ENCODE assay signal across 16 cellular contexts in genomic region chr4:100778431-100778830, GRCh38.
DNase-seq lines count a peak whose midpoint lies in the region; ATAC-seq, FAIRE-seq and TF ChIP-seq lines count a peak whose summit lies in the region.
"Had no signal": no experiment of that assay in that cellular context is flagged by ENCODE, and none has a peak within 500 bp of the region (broad histone marks: within the 10 kb centered on the region; RNA-seq: fewer than 3 reads in every experiment).

No MANE protein-coding gene starts in this region.

- no peak overlapping the region for H3K27ac ChIP-seq in A673 (ENCODE audit: low read depth, low read length, poor library complexity, severe bottlenecking)
- H3K27ac ChIP-seq in testis: no peak overlapping the region
- no peak overlapping the region for H3K27ac ChIP-seq in tibial artery
- H3K27ac ChIP-seq: A549, BLaER1 had no signal

- POLR2A ChIA-PET in A673 (lab: Charles Lee; ENCODE audit: low non-redundant PET): no interaction called here

- no TSS peak for BruUV-seq in A673 (replicated peaks; lab: Mats Ljungman, UMichigan)

- intact Hi-C loops in A673 (cut with micrococcal nuclease; ENCODE audit: unreplicated experiment) (no loop called here), testis (cut with DNase I; ENCODE audit: low total_unique reads) (no loop called here), tibial artery (cut with DNase I; ENCODE audit: low total_unique reads) (no loop called here)

- no peak for TF ChIP-seq POLR2A in testis (IDR thresholded peaks at IDR 0.05)

- no peak for ATAC-seq in HG02763 (IDR thresholded peaks at IDR 0.05; ENCODE audit: unreplicated experiment)
- ATAC-seq: A549, GM12878, GM23338 had no signal

- H3K4me1 ChIP-seq in A673 (ENCODE audit: insufficient read depth, low read length, poor library complexity, severe bottlenecking) (no peaks in the 10 kb centered on the region), testis (no peaks in the 10 kb centered on the region), tibial artery (no peaks in the 10 kb centered on the region)
- H3K4me1 ChIP-seq: A549, BLaER1 had no signal

- no peak for TF ChIP-seq CTCF in A673 (conservative IDR thresholded peaks at IDR 0.05; ENCODE audit: low read depth, low read length)
- no peak for TF ChIP-seq CTCF in bronchial epithelial cell (IDR thresholded peaks at IDR 0.05; ENCODE audit: insufficient read depth, low read length, severe bottlenecking)
- TF ChIP-seq CTCF in testis (IDR thresholded peaks at IDR 0.05): no peak
- no peak for TF ChIP-seq CTCF in tibial artery (IDR thresholded peaks at IDR 0.05)

- H3K4me3 ChIP-seq in A673 (ENCODE audit: low read depth, low read length, poor library complexity, severe bottlenecking): no peak overlapping the region
- H3K4me3 ChIP-seq in bronchial epithelial cell (ENCODE audit: low read depth, low read length): no peak overlapping the region
- no peak overlapping the region for H3K4me3 ChIP-seq in testis
- no peak overlapping the region for H3K4me3 ChIP-seq in tibial artery
- H3K4me3 ChIP-seq: A549, BLaER1, GM12878, GM23338 had no signal

- peak; percentile 23 for FAIRE-seq in bronchial epithelial cell (lab: Jason Lieb, UNC)
- FAIRE-seq: A549 had no signal

- CTCF ChIA-PET in A673 (lab: Charles Lee): no interaction called here

- H3K36me3 ChIP-seq in A673 (ENCODE audit: insufficient read depth, low read length, poor library complexity, severe bottlenecking) (no peaks in the 10 kb centered on the region), bronchial epithelial cell (ENCODE audit: control insufficient read depth, insufficient read depth, low read length) (no peaks in the 10 kb centered on the region), testis (ENCODE audit: low read depth, missing control alignments) (no peaks in the 10 kb centered on the region), tibial artery (no peaks in the 10 kb centered on the region)
- H3K36me3 ChIP-seq: BLaER1 had no signal

- no peaks in the 10 kb centered on the region for H3K27me3 ChIP-seq in A673 (replicated peaks; ENCODE audit: insufficient read depth, low read depth, low read length, poor library complexity)
- no peaks in the 10 kb centered on the region for H3K27me3 ChIP-seq in bronchial epithelial cell (ENCODE audit: control insufficient read depth, insufficient read depth, low read length)
- H3K27me3 ChIP-seq in testis: no peaks in the 10 kb centered on the region
- no peaks in the 10 kb centered on the region for H3K27me3 ChIP-seq in tibial artery
- H3K27me3 ChIP-seq: BLaER1 had no signal

- H3K9me3 ChIP-seq in A673 (ENCODE audit: low read depth, low read length, poor library complexity, severe bottlenecking) (no peaks in the 10 kb centered on the region), testis (no peaks in the 10 kb centered on the region), tibial artery (peaks cover 0 to 11% (median 0%) of the 10 kb centered on the region in 3 donors)
- H3K9me3 ChIP-seq: A549 had no signal

- 61 to 71% methylated on average over 5 of the region's 5 CpGs for WGBS in testis, 2 donors

- DNase-seq in A673 (ENCODE audit: low spot score) (peak; percentile 5), MV-4-11 (lab: John Stamatoyannopoulos, UW) (peak; percentile 62), bronchial epithelial cell (ENCODE audit: low read depth) (no peak), testis (peak; percentile 29), tibial artery (no peak), NCI-H526 (lab: John Stamatoyannopoulos, UW) (no peak)
- DNase-seq: Calu3; CD4-positive, CD25-positive, alpha-beta regulatory T cell; DMS79; H7; IMR-90 had no signal

Comparison
In these comparisons a context has a peak if more than half of its experiments do, and no peak if none do; other contexts are left out.
1. DNase-seq: peak in A673 (single experiment), MV-4-11 (single experiment) and testis (single experiment); none in bronchial epithelial cell (single experiment), tibial artery (0 of 2) and NCI-H526 (0 of 2).